Comparison of ENCODE assay signal across 24 cellular contexts in genomic region chr7:57210871-57211270, GRCh38.
"Had no signal": no experiment of that assay in that cellular context is flagged by ENCODE, and none has a peak within 500 bp of the region (broad histone marks: within the 10 kb centered on the region; RNA-seq: fewer than 3 reads in every experiment).

No MANE protein-coding gene starts in this region.

- H3K27me3 Mint-ChIP-seq: memory B cell had no signal

- DNase-seq: cerebellar nuclear complex; colonic mucosa; dermis blood vessel endothelial cell; effector CD4-positive, alpha-beta T cell; effector memory CD4-positive, alpha-beta T cell; foreskin keratinocyte; heart left ventricle; hypothalamus; immature natural killer cell; islet precursor cell; left cardiac atrium; left ventricle myocardium superior; mammary epithelial cell; mesendoderm; midbrain had no signal

- H3K4me3 ChIP-seq: colonic mucosa, dorsolateral prefrontal cortex, esophagus muscularis mucosa, gastroesophageal sphincter, heart left ventricle, hepatocyte, left lung, lung had no signal

- FAIRE-seq: endothelial cell of umbilical vein, frontal cortex had no signal

- H3K36me3 ChIP-seq: colonic mucosa, esophagus muscularis mucosa, gastroesophageal sphincter, heart left ventricle, left lung had no signal

- H3K27ac ChIP-seq: colonic mucosa, dorsolateral prefrontal cortex, esophagus muscularis mucosa, foreskin keratinocyte, gastroesophageal sphincter, heart left ventricle, hepatocyte, left lung had no signal

- H3K4me1 Mint-ChIP-seq: immature natural killer cell, memory B cell had no signal

- H3K4me1 ChIP-seq: colonic mucosa, esophagus muscularis mucosa, foreskin keratinocyte, gastroesophageal sphincter, heart left ventricle, left lung had no signal

- H3K4me3 Mint-ChIP-seq: immature natural killer cell, memory B cell had no signal

- H3K36me3 Mint-ChIP-seq: memory B cell had no signal

- H3K9me3 ChIP-seq: colonic mucosa had no signal

- ATAC-seq: foreskin keratinocyte, gastroesophageal sphincter, heart left ventricle, left cardiac atrium, left lung, left ventricle myocardium superior had no signal

- H3K27me3 ChIP-seq: colonic mucosa, foreskin keratinocyte, gastroesophageal sphincter, heart left ventricle, hepatocyte, left lung had no signal

- H3K27ac Mint-ChIP-seq: immature natural killer cell, memory B cell had no signal
